ENCODE assay signal across 8 cellular contexts in the genomic region with DNA sequence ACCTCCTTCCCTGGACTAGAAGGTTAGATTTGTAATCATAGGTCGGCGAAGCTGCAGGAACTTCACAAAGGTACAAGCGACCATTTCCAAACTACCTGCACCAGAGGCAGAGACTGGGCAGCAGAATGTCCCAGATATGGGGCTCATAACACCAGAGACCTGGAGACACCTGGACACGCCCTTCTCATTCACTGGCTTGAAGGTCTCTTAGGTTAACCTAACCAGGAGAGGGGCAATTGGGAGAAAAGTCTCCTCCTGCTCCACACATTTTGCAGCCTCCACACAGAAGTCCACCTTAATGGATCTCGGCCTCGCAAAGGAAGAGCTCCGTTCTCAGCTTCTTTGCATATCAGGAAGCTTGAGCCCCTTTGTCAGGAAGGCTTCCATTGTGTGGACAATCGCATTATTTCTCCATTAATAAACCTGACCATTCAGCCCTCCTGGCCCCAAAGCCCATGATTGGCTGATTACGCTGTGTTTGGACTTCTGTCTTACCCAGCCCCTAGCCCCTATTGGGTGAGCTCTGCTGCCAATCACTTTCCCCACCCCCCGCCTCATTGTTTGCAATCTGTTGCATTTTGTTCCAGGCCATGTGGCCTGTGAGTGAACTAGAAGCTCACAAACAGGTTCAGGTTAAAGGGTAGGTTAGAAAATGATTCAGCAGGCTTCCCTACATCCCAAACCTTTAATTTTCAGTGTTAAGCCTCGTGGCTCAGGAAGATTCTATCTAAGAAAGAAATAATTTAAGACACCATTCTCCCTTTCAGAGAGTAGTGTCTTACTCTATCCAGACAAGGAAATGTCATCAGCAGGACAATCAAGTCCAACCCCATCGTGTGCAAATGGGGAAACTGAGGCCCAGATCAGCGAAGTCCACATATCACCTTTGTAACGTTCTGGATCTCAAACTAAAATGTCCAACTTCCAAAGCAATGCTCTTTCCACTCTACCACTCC. TPM values are rescaled to one million over a fixed set of nuclear protein-coding genes. Genes with fewer than 3 reads are reported as not detected.
A peak's percentile ranks its signal among the peaks of the same experiment; 100 is the strongest.
DNase-seq lines count a peak whose midpoint lies in the region; ATAC-seq and TF ChIP-seq lines count a peak whose summit lies in the region.

No MANE protein-coding gene starts in this region.

- H3K27me3 Mint-ChIP-seq in CD14-positive monocyte (ENCODE audit: low read depth in 3 of 3) (peaks cover 3 to 20% (median 8%) of the 10 kb centered on the region in 3 donors), WTC11 (ENCODE audit: low read depth) (peaks cover 17% of the 10 kb centered on the region)

- peak overlapping the region; percentile 93 to 98 for H3K4me3 Mint-ChIP-seq in CD14-positive monocyte
- H3K4me3 Mint-ChIP-seq in WTC11 = peak overlapping the region; percentile 86

- TF ChIP-seq CTCF in CD14-positive monocyte (IDR thresholded peaks at IDR 0.05) = no peak
- TF ChIP-seq CTCF in Loucy (conservative IDR thresholded peaks at IDR 0.05; ENCODE audit: low read length) = no peak
- TF ChIP-seq CTCF in WTC11 (IDR thresholded peaks at IDR 0.05) = no peak

- ATAC-seq in WTC11 = peak; percentile 67
- ATAC-seq in HG02981 (IDR thresholded peaks at IDR 0.05; ENCODE audit: unreplicated experiment) = no peak
- ATAC-seq in GM18867 (IDR thresholded peaks at IDR 0.05; ENCODE audit: unreplicated experiment) = no peak
- ATAC-seq in HG03354 (IDR thresholded peaks at IDR 0.05; ENCODE audit: poor library complexity, severe bottlenecking, unreplicated experiment) = no peak

- H3K9me3 ChIP-seq in Loucy (ENCODE audit: insufficient read depth, low read depth, low read length) = no peaks in the 10 kb centered on the region

- H3K27ac Mint-ChIP-seq in CD14-positive monocyte (no peak overlapping the region), WTC11 (peak overlapping the region; percentile 93)

- CTCF ChIA-PET in WTC11 (lab: Charles Lee) = interaction anchor here (0.7 to 4.2 kb wide), 9 partner anchors 19 to 241 kb away, joined by 3 to 28 read pairs (median 5); no protein-coding TSS in a partner anchor

- DNase-seq in CD14-positive monocyte (ENCODE audit: low spot score) (no peak), WTC11 (ENCODE audit: low spot score) (peak; percentile 87), left kidney (ENCODE audit: low read depth, low spot score) (peak; percentile 95), activated T-cell treated with anti-CD3 and anti-CD28 coated beads for 4 hours (no peak)

- H4K20me1 ChIP-seq in Loucy (ENCODE audit: insufficient read depth, low read length, poor library complexity, severe bottlenecking) = no peaks in the 10 kb centered on the region

- peaks cover 4% of the 10 kb centered on the region for H3K4me1 ChIP-seq in Loucy (ENCODE audit: insufficient read depth, low read length, poor library complexity, severe bottlenecking)

- peaks cover 40 to 42% of the 10 kb centered on the region in 2 donors for H3K36me3 Mint-ChIP-seq in CD14-positive monocyte
- H3K36me3 Mint-ChIP-seq in WTC11 = no peaks in the 10 kb centered on the region; the same call in 1 of the 2 replicates

- H3K4me2 ChIP-seq in Loucy (ENCODE audit: low read depth, low read length, poor library complexity, severe bottlenecking) = no peak overlapping the region

- peaks cover 13% of the 10 kb centered on the region for H3K27me3 ChIP-seq in Loucy (ENCODE audit: insufficient read depth, low read length, poor library complexity, severe bottlenecking)

- peaks cover 0 to 2% (median 0%) of the 10 kb centered on the region in 7 donors for H3K9me3 Mint-ChIP-seq in CD14-positive monocyte
- H3K9me3 Mint-ChIP-seq in WTC11 = no peaks in the 10 kb centered on the region

- POLR2A ChIA-PET in WTC11 (lab: Charles Lee) = interaction anchor here (0.6 to 2.2 kb wide), 5 partner anchors 12 to 141 kb away, joined by 3 to 8 read pairs (median 3); partner anchors contain the start of genes CAP1 and TRIT1

- H3K9ac ChIP-seq in Loucy (ENCODE audit: low read depth, low read length, poor library complexity, severe bottlenecking) = no peak overlapping the region

- H3K4me3 ChIP-seq in Loucy (ENCODE audit: low read length, poor library complexity, severe bottlenecking) = no peak overlapping the region

- H2AFZ ChIP-seq in Loucy (ENCODE audit: low read length) = 0 out of 2 replicates have a peak overlapping the region, but pooled peaks have one; percentile 24

- no peaks in the 10 kb centered on the region for H3K36me3 ChIP-seq in Loucy (ENCODE audit: insufficient read depth, low read length)

- H3K79me2 ChIP-seq in Loucy (ENCODE audit: insufficient read depth, low read length) = no peaks in the 10 kb centered on the region

- no peaks in the 10 kb centered on the region for H3F3A ChIP-seq in Loucy (ENCODE audit: low read depth)

- no peaks in the 10 kb centered on the region for H3K9me2 ChIP-seq in Loucy (replicated peaks; ENCODE audit: low read depth, low read length)

- intact Hi-C loops in CD14-positive monocyte (cut with micrococcal nuclease) = no loop called here

- H3K4me1 Mint-ChIP-seq in CD14-positive monocyte (peaks cover 81% of the 10 kb centered on the region), WTC11 (peaks cover 69% of the 10 kb centered on the region)

TF ChIP-seq in WTC11, 78 proteins besides CTCF, POLR2A, EP300 and RAD21 (continues in another document):
- TF ChIP-seq GABPB1 (CRISPR knock-in tag; IDR thresholded peaks at IDR 0.05) = peak; percentile 93
- TF ChIP-seq FOXK1 (CRISPR knock-in tag; IDR thresholded peaks at IDR 0.05) = 0 out of 2 replicates have a peak, but pooled peaks have one; percentile 38
- TF ChIP-seq USF1 (CRISPR knock-in tag; IDR thresholded peaks at IDR 0.05) = peak; percentile 27; the same call in 1 of the 2 replicates
- no peak for TF ChIP-seq NR2C2 (CRISPR knock-in tag; IDR thresholded peaks at IDR 0.05)
- TF ChIP-seq IRF1 (CRISPR knock-in tag; IDR thresholded peaks at IDR 0.05) = no peak
- no peak for TF ChIP-seq ZNF263 (CRISPR knock-in tag; IDR thresholded peaks at IDR 0.05; ENCODE audit: low read depth)
- peak; percentile 98 for TF ChIP-seq NFYB (CRISPR knock-in tag; conservative IDR thresholded peaks at IDR 0.05; ENCODE audit: low read depth)
- TF ChIP-seq MAX (CRISPR knock-in tag; IDR thresholded peaks at IDR 0.05) = peak; percentile 86
- TF ChIP-seq ARID4B (CRISPR knock-in tag; IDR thresholded peaks at IDR 0.05; ENCODE audit: borderline replicate concordance) = 0 out of 2 replicates have a peak, but pooled peaks have one; percentile 50
- peak; percentile 40 for TF ChIP-seq SP1 (CRISPR knock-in tag; conservative IDR thresholded peaks at IDR 0.05)
- no peak for TF ChIP-seq CREM (CRISPR knock-in tag; IDR thresholded peaks at IDR 0.05)

RNA-seq across cellular contexts. Expression of gene MYCL, which starts 2.8 kb away (rescaled TPM):
- polyA plus RNA-seq in CD14-positive monocyte = 10 to 100 TPM; 74.7 to 84.0 TPM
- total RNA-seq in WTC11 (2021) = 31.0 to 32.6 TPM (median 32.2 TPM) in 3 replicates

RNA-seq across cellular contexts. Expression of gene TRIT1, which starts 15.6 kb away (rescaled TPM):
- 10 to 100 TPM; 14.5 to 15.8 TPM for polyA plus RNA-seq in CD14-positive monocyte
- total RNA-seq in WTC11 (2021) = 26.3 to 31.4 TPM (median 27.3 TPM) in 3 replicates

RNA-seq across cellular contexts. Expression of gene MFSD2A, which starts 56.0 kb away (rescaled TPM):
- 1 to 10 TPM; 6.8 to 7.9 TPM for polyA plus RNA-seq in CD14-positive monocyte
- 11.5 to 14.0 TPM (median 12.9 TPM) in 3 replicates for total RNA-seq in WTC11 (2021)

Comparison
In these comparisons a context has a peak if more than half of its experiments do, and no peak if none do; other contexts are left out.
1. DNase-seq: peak in WTC11 (single experiment) and left kidney (single experiment); none in CD14-positive monocyte (single experiment) and activated T-cell treated with anti-CD3 and anti-CD28 coated beads for 4 hours (single experiment).